Comparison of ENCODE assay signal across 24 cellular contexts in genomic region chr1:168706376-168706995, GRCh38. TPM values are rescaled to one million over a fixed set of nuclear protein-coding genes. Genes with fewer than 3 reads are reported as not detected.
DNase-seq lines count a peak whose midpoint lies in the region; ATAC-seq and TF ChIP-seq lines count a peak whose summit lies in the region.
"Had no signal": no experiment of that assay in that cellular context is flagged by ENCODE, and none has a peak within 500 bp of the region (broad histone marks: within the 10 kb centered on the region; RNA-seq: fewer than 3 reads in every experiment).

No MANE protein-coding gene starts in this region.

- H3K27me3 ChIP-seq in left lung (no peaks in the 10 kb centered on the region), skeletal muscle tissue (ENCODE audit: control insufficient read depth in 3 of 3, insufficient read depth in 3 of 3, low read length in 3 of 3) (no peaks in the 10 kb centered on the region)
- H3K27me3 ChIP-seq: BE2C had no signal

- intact Hi-C loops in left lung (cut with DNase I): no loop called here

- DNase-seq in Caki2 (ENCODE audit: low read depth) (peak; percentile 34), astrocyte of the spinal cord (ENCODE audit: low read depth, low spot score) (peak; percentile 44), left lung (no peak), G401 (ENCODE audit: low spot score) (no peak), GF-D8 (lab: John Stamatoyannopoulos, UW) (no peak)
- DNase-seq: BE2C; Caco-2; CD4-positive, CD25-positive, alpha-beta regulatory T cell; DMS53; EL; GOT3; KBM-7; NCI-H1105 treated with DMSO at 0.1 percent for 48 hours; NCI-H1694 treated with DMSO at 0.1 percent for 48 hours; NCI-H226; NCI-H524; NCI-H82; OCI-M1; Right ventricle myocardium superior had no signal

- H3K4me1 ChIP-seq in left lung (no peaks in the 10 kb centered on the region), skeletal muscle tissue (ENCODE audit: control insufficient read depth in 3 of 3, insufficient read depth in 3 of 3, low read length in 3 of 3) (peaks cover 3 to 14% (median 10%) of the 10 kb centered on the region in 3 donors)

- H3K4me3 ChIP-seq in astrocyte of the spinal cord (ENCODE audit: low read depth, low read length) (no peak overlapping the region), left lung (no peak overlapping the region), skeletal muscle tissue (ENCODE audit: low read length in 3 of 3) (peak overlapping the region in 1 of 3 donors; percentile 9)

- H3K9me3 ChIP-seq in left lung (no peaks in the 10 kb centered on the region), skeletal muscle tissue (ENCODE audit: control insufficient read depth in 3 of 3, low read length in 3 of 3) (no peaks in the 10 kb centered on the region)
- H3K9me3 ChIP-seq: BE2C, Caco-2 had no signal

- in situ Hi-C loops in Caki2 (cut with HindIII; ENCODE audit: low pct_unique_long_range_greater_than_20kb, low sequenced_read_pairs) (no loop called here), astrocyte of the spinal cord (cut with HindIII; ENCODE audit: low sequenced_read_pairs) (no loop called here), G401 (cut with HindIII; ENCODE audit: low sequenced_read_pairs) (no loop called here)

- H3K9ac ChIP-seq in skeletal muscle tissue (ENCODE audit: low read depth in 1 of 3, low read length in 3 of 3): no peak overlapping the region

- ATAC-seq in left lung (peak; percentile 28), HG02973 (IDR thresholded peaks at IDR 0.05; ENCODE audit: unreplicated experiment) (no peak)
- ATAC-seq: HCT116, HepG2 had no signal

- H3K27ac ChIP-seq in left lung: no peak overlapping the region
- H3K27ac ChIP-seq in skeletal muscle tissue (ENCODE audit: low read depth, low read length): peak overlapping the region; percentile 28

- H3K36me3 ChIP-seq in left lung (no peaks in the 10 kb centered on the region), skeletal muscle tissue (ENCODE audit: control insufficient read depth in 3 of 3, insufficient read depth in 3 of 3, low read length in 3 of 3) (no peaks in the 10 kb centered on the region)
- H3K36me3 ChIP-seq: BE2C had no signal

- no peak for TF ChIP-seq CTCF in astrocyte of the spinal cord (IDR thresholded peaks at IDR 0.05; ENCODE audit: low read depth, low read length)
- no peak for TF ChIP-seq CTCF in left lung (IDR thresholded peaks at IDR 0.05)

RNA-seq across cellular contexts. Expression of gene DPT, which starts 22.5 kb away (rescaled TPM):
- not detected in 2 replicates for total RNA-seq in Caki2 (2014; rRNA removed; shearing (Covaris generic); ENCODE audit: low replicate concordance)
- total RNA-seq in left lung (10 to 100 TPM; 10.7 to 28.6 TPM), skeletal muscle tissue (74.6 TPM)
- total RNA-seq in G401 (2014; rRNA removed; shearing (Covaris generic)): not detected in 2 replicates
- total RNA-seq: A172; Caco-2; CD4-positive, CD25-positive, alpha-beta regulatory T cell; HepG2 had no signal

Comparison
In these comparisons a context has a peak if more than half of its experiments do, and no peak if none do; other contexts are left out.
1. DNase-seq: peak in Caki2 (single experiment) and astrocyte of the spinal cord (single experiment); none in left lung (0 of 2), G401 (single experiment) and GF-D8 (single experiment).
2. RNA of gene DPT, which starts 22.5 kb away (total RNA-seq): 74.6 TPM in skeletal muscle tissue (single experiment) and 10.7 to 28.6 TPM in left lung; not detected in Caki2 and not detected in G401; every median in the first group is over 10 times any median in the second.